Comparison of ENCODE assay signal across 18 cellular contexts in the genomic region with DNA sequence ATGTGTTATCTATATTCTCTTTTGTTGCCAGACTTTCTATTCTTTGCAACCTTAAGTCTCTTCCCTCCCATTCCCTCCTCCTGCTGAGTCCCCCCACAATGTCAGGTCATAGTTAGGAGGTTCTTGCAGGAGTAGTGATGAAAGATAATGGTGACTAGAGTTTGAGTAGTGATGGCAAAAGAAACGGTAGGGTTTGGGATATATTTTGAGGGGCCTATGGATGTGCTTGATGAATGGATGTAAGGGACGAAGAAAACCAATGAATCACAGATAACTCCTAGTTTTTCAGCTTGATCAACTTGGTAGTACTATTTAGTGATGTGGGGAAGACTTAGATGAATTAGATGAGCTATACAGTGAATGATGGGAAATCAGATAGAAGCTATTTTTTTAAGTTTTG.
"Had no signal": no experiment of that assay in that cellular context is flagged by ENCODE, and none has a peak within 500 bp of the region (broad histone marks: within the 10 kb centered on the region; RNA-seq: fewer than 3 reads in every experiment).

No MANE protein-coding gene starts in this region.

- H3K27me3 Mint-ChIP-seq: activated CD4-positive, alpha-beta memory T cell treated with anti-CD3 and anti-CD28 coated beads for 36 hours had no signal

- H3K4me1 ChIP-seq: colonic mucosa, psoas muscle had no signal

- H3K27ac Mint-ChIP-seq: activated CD4-positive, alpha-beta memory T cell treated with anti-CD3 and anti-CD28 coated beads for 36 hours; natural killer cell had no signal

- H3K4me3 ChIP-seq: colonic mucosa, heart left ventricle, psoas muscle, spleen, testis had no signal

- H3K9me3 Mint-ChIP-seq: activated CD4-positive, alpha-beta memory T cell treated with anti-CD3 and anti-CD28 coated beads for 36 hours; natural killer cell had no signal

- DNase-seq: activated CD4-positive, alpha-beta memory T cell treated with anti-CD3 and anti-CD28 coated beads for 36 hours; activated CD8-positive, alpha-beta memory T cell treated with anti-CD3 and anti-CD28 coated beads, Interleukin-2, amount 50 U/mL, for 4 hours; caudate nucleus; colonic mucosa; heart left ventricle; mammary epithelial cell; natural killer cell; psoas muscle; spleen; stimulated activated CD4-positive, alpha-beta T cell treated with anti-CD3 and anti-CD28 coated beads, Interleukin-1b, Interleukin-23, amount 100 ng/mL, for 48 hours; stimulated activated naive CD4-positive, alpha-beta T cell treated with Interleukin-2 at 50 U/mL for 16 hours; T-helper 2 cell; testis had no signal

- H3K36me3 ChIP-seq: colonic mucosa, heart left ventricle had no signal

- H3K27me3 ChIP-seq: colonic mucosa, heart left ventricle, spleen, testis had no signal

- ATAC-seq: activated CD4-positive, CD25-positive, alpha-beta regulatory T cell treated with anti-CD3 and anti-CD28 coated beads, Interleukin-2, amount 50 U/mL, for 24 hours; heart left ventricle; natural killer cell; psoas muscle; sciatic nerve; SK-N-SH treated with all-trans-retinoic acid at 6 μM for 48 hours had no signal

- H3K9me3 ChIP-seq: colonic mucosa, heart left ventricle, psoas muscle, spleen, testis had no signal

- FAIRE-seq: frontal cortex, islet of Langerhans had no signal

- H3K36me3 Mint-ChIP-seq: natural killer cell had no signal

- H3K27ac ChIP-seq: heart left ventricle, psoas muscle, spleen, testis had no signal

- H3K4me3 Mint-ChIP-seq: activated CD4-positive, alpha-beta memory T cell treated with anti-CD3 and anti-CD28 coated beads for 36 hours; natural killer cell had no signal
